17 cellular contexts compared by ENCODE assay signal in genomic region chr16:11361043-11361442, GRCh38. TPM values are rescaled to one million over a fixed set of nuclear protein-coding genes. Genes with fewer than 3 reads are reported as not detected.
DNase-seq lines count a peak whose midpoint lies in the region; ATAC-seq and TF ChIP-seq lines count a peak whose summit lies in the region.
"Had no signal": no experiment of that assay in that cellular context is flagged by ENCODE, and none has a peak within 500 bp of the region (broad histone marks: within the 10 kb centered on the region; RNA-seq: fewer than 3 reads in every experiment).

No MANE protein-coding gene starts in this region.

- H2AFZ ChIP-seq in KMS-11 (ENCODE audit: low read depth) = no peak overlapping the region

- H3K27ac ChIP-seq in KMS-11 = no peak overlapping the region
- no peak overlapping the region for H3K27ac ChIP-seq in lower lobe of right lung

- no peaks in the 10 kb centered on the region for H3K9me3 Mint-ChIP-seq in activated CD8-positive, alpha-beta memory T cell treated with anti-CD3 and anti-CD28 coated beads, Interleukin-2, amount 10 ng/mL, durations not matched to agents 7 days and 5 days (ENCODE audit: low read depth)
- H3K9me3 Mint-ChIP-seq in effector memory CD8-positive, alpha-beta T cell = no peaks in the 10 kb centered on the region
- no peaks in the 10 kb centered on the region for H3K9me3 Mint-ChIP-seq in stimulated activated effector memory CD8-positive, alpha-beta T cell treated with anti-CD3 and anti-CD28 coated beads, Interleukin-12 subunit alpha, Interleukin-12 subunit beta, amount 100 ng/mL, for 72 hours
- H3K9me3 Mint-ChIP-seq: IgD-negative memory B cell had no signal

- peaks cover 38% of the 10 kb centered on the region for H3K4me1 ChIP-seq in KMS-11 (ENCODE audit: low read depth, poor library complexity, severe bottlenecking)
- H3K4me1 ChIP-seq in lower lobe of right lung = peaks cover 63% of the 10 kb centered on the region

- H3K4me3 Mint-ChIP-seq in activated CD8-positive, alpha-beta memory T cell treated with anti-CD3 and anti-CD28 coated beads, Interleukin-2, amount 10 ng/mL, durations not matched to agents 7 days and 5 days = peak overlapping the region; percentile 55
- peak overlapping the region; percentile 76 to 78 for H3K4me3 Mint-ChIP-seq in effector memory CD8-positive, alpha-beta T cell
- H3K4me3 Mint-ChIP-seq in stimulated activated effector memory CD8-positive, alpha-beta T cell treated with anti-CD3 and anti-CD28 coated beads, Interleukin-12 subunit alpha, Interleukin-12 subunit beta, amount 100 ng/mL, for 72 hours = peak overlapping the region; percentile 57

- no peaks in the 10 kb centered on the region for H3K36me3 ChIP-seq in KMS-11 (ENCODE audit: insufficient read depth)
- no peaks in the 10 kb centered on the region for H3K36me3 ChIP-seq in lower lobe of right lung

- H3K27me3 Mint-ChIP-seq in activated CD8-positive, alpha-beta memory T cell treated with anti-CD3 and anti-CD28 coated beads, Interleukin-2, amount 10 ng/mL, durations not matched to agents 7 days and 5 days = peaks cover 60% of the 10 kb centered on the region
- peaks cover 38 to 76% of the 10 kb centered on the region in 2 donors for H3K27me3 Mint-ChIP-seq in effector memory CD8-positive, alpha-beta T cell

- DNase-seq in activated CD8-positive, alpha-beta memory T cell treated with anti-CD3 and anti-CD28 coated beads, Interleukin-2, amount 10 ng/mL, durations not matched to agents 7 days and 5 days = no peak
- DNase-seq in activated CD8-positive, alpha-beta memory T cell treated with anti-CD3 and anti-CD28 coated beads for 24 hours = no peak
- DNase-seq in effector memory CD8-positive, alpha-beta T cell = no peak
- DNase-seq in stimulated activated effector memory CD8-positive, alpha-beta T cell treated with anti-CD3 and anti-CD28 coated beads, Interleukin-12 subunit alpha, Interleukin-12 subunit beta, amount 100 ng/mL, for 72 hours (ENCODE audit: low spot score in 2 of 2) = no peak
- no peak for DNase-seq in anterior cingulate cortex (lab: John Stamatoyannopoulos, UW)
- DNase-seq in lower lobe of right lung = no peak
- DNase-seq in NCI-H510A treated with DMSO at 0.1 percent for 48 hours (lab: John Stamatoyannopoulos, UW) = no peak
- DNase-seq: aorta, cortex of kidney, DMS79 treated with DMSO at 0.1 percent for 48 hours, NCI-H1105 treated with DMSO at 0.1 percent for 48 hours, NCI-H446 treated with DMSO at 0.1 percent for 48 hours, substantia nigra, T-helper 9 cell had no signal

- H3K27me3 ChIP-seq in KMS-11 (ENCODE audit: insufficient read depth, low read depth) (peaks cover 42% of the 10 kb centered on the region), lower lobe of right lung (ENCODE audit: low read depth) (no peaks in the 10 kb centered on the region)

- H3K4me1 Mint-ChIP-seq in activated CD8-positive, alpha-beta memory T cell treated with anti-CD3 and anti-CD28 coated beads, Interleukin-2, amount 10 ng/mL, durations not matched to agents 7 days and 5 days = peaks cover 56% of the 10 kb centered on the region
- peaks cover 29 to 33% of the 10 kb centered on the region in 2 donors for H3K4me1 Mint-ChIP-seq in effector memory CD8-positive, alpha-beta T cell (ENCODE audit: low read depth in 2 of 2)
- peaks cover 51% of the 10 kb centered on the region for H3K4me1 Mint-ChIP-seq in stimulated activated effector memory CD8-positive, alpha-beta T cell treated with anti-CD3 and anti-CD28 coated beads, Interleukin-12 subunit alpha, Interleukin-12 subunit beta, amount 100 ng/mL, for 72 hours

- no peaks in the 10 kb centered on the region for H3K9me3 ChIP-seq in lower lobe of right lung

- no peak overlapping the region for H3K27ac Mint-ChIP-seq in activated CD8-positive, alpha-beta memory T cell treated with anti-CD3 and anti-CD28 coated beads, Interleukin-2, amount 10 ng/mL, durations not matched to agents 7 days and 5 days
- H3K27ac Mint-ChIP-seq in effector memory CD8-positive, alpha-beta T cell = no peak overlapping the region
- H3K27ac Mint-ChIP-seq in stimulated activated effector memory CD8-positive, alpha-beta T cell treated with anti-CD3 and anti-CD28 coated beads, Interleukin-12 subunit alpha, Interleukin-12 subunit beta, amount 100 ng/mL, for 72 hours = no peak overlapping the region

- CTCF ChIA-PET in activated CD8-positive, alpha-beta memory T cell treated with anti-CD3 and anti-CD28 coated beads, Interleukin-2, amount 10 ng/mL, durations not matched to agents 7 days and 5 days (lab: Charles Lee) = interaction anchor here (1.1 to 3.7 kb wide), 3 partner anchors 11 to 397 kb away, joined by 3 to 34 read pairs (median 3); no protein-coding TSS in a partner anchor

- no peak overlapping the region for H3K9ac ChIP-seq in KMS-11

- peaks cover 3% of the 10 kb centered on the region; the same call in 1 of the 2 replicates for H4K20me1 ChIP-seq in KMS-11 (ENCODE audit: insufficient read depth)

- H3K4me3 ChIP-seq in KMS-11 (IDR thresholded peaks at IDR 0.05; ENCODE audit: insufficient read depth, low read depth, low read length) (no peak overlapping the region), lower lobe of right lung (no peak overlapping the region)
- H3K4me3 ChIP-seq: skin epidermis had no signal

- no peak for ATAC-seq in activated CD8-positive, alpha-beta memory T cell treated with anti-CD3 and anti-CD28 coated beads, Interleukin-2, amount 10 ng/mL, durations not matched to agents 7 days and 5 days
- no peak for ATAC-seq in effector memory CD8-positive, alpha-beta T cell (replicated peaks)
- no peak for ATAC-seq in stimulated activated effector memory CD8-positive, alpha-beta T cell treated with anti-CD3 and anti-CD28 coated beads, Interleukin-12 subunit alpha, Interleukin-12 subunit beta, amount 100 ng/mL, for 72 hours
- ATAC-seq in lower lobe of right lung = no peak

- peaks cover 1% of the 10 kb centered on the region for H3K36me3 Mint-ChIP-seq in activated CD8-positive, alpha-beta memory T cell treated with anti-CD3 and anti-CD28 coated beads, Interleukin-2, amount 10 ng/mL, durations not matched to agents 7 days and 5 days
- H3K36me3 Mint-ChIP-seq in effector memory CD8-positive, alpha-beta T cell (ENCODE audit: insufficient read depth) = peaks cover 2% of the 10 kb centered on the region
- peaks cover 2% of the 10 kb centered on the region for H3K36me3 Mint-ChIP-seq in stimulated activated effector memory CD8-positive, alpha-beta T cell treated with anti-CD3 and anti-CD28 coated beads, Interleukin-12 subunit alpha, Interleukin-12 subunit beta, amount 100 ng/mL, for 72 hours

- TF ChIP-seq CTCF in KMS-11 (conservative IDR thresholded peaks at IDR 0.05; ENCODE audit: low read depth, low read length) (no peak), lower lobe of right lung (IDR thresholded peaks at IDR 0.05) (no peak)

- H3K4me2 ChIP-seq in KMS-11 = peak overlapping the region; percentile 97; the same call in 1 of the 2 replicates

- no peaks in the 10 kb centered on the region for H3K79me2 ChIP-seq in KMS-11 (ENCODE audit: insufficient read depth, low read depth)

- intact Hi-C loops in lower lobe of right lung (cut with DNase I) = no loop called here

RNA-seq across cellular contexts. Expression of gene RMI2, which starts 15.8 kb away (rescaled TPM):
- total RNA-seq in activated CD8-positive, alpha-beta memory T cell treated with anti-CD3 and anti-CD28 coated beads, Interleukin-2, amount 10 ng/mL, durations not matched to agents 7 days and 5 days = 10 to 100 TPM; 65.9 to 70.4 TPM
- 1.7 TPM for total RNA-seq in lower lobe of right lung

Comparison
In these comparisons a context has a peak if more than half of its experiments do, and no peak if none do; other contexts are left out.
1. RNA of gene RMI2, which starts 15.8 kb away (total RNA-seq): 65.9 to 70.4 TPM in activated CD8-positive, alpha-beta memory T cell treated with anti-CD3 and anti-CD28 coated beads, Interleukin-2, amount 10 ng/mL, durations not matched to agents 7 days and 5 days; 1.7 TPM in lower lobe of right lung (single experiment); every median in the first group is over 10 times any median in the second.
2. Peak in every context shown above with its lines, with median percentiles within 50 percentile points of each other: H3K4me3 Mint-ChIP-seq.